Comparison of ENCODE assay signal across 17 cellular contexts in the genomic region with DNA sequence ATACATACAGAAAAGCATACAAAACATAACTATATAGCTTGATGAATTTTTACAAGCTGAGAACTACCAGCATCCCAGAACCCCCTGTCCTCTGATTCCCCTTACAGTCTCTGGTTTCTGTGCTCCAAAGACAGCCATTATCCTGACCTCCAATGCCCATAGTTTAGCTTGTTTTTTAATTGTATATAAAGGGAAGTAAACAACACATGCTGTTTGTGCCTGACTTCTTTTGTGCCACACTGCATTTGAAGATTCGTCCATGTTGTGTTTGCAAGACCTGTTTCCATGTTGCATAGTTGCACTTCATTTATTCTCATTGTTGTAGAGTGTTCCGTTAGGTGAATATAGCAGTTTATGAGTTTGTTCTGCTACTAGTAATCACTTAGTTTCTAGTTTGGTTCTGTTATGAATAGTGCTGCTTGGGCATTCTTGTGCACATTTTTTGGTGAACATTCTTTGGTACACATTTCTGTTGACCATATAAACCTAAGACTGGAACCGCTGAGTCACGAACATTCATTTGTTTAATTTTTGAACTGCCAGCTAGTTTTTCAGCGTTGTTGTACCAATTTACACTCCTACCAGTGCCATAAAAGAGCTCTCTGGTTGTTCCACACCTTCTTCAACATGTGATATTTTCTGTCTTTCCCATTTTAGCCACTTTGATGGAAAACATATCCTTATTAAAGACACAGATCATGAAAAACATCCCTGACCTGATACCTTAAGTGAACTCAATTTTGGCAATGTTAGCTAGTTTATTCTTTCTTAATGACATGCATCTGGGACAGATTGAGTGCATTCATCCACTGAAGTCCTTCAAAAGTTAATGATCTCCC.
DNase-seq lines count a peak whose midpoint lies in the region; ATAC-seq and TF ChIP-seq lines count a peak whose summit lies in the region.
"Had no signal": no experiment of that assay in that cellular context is flagged by ENCODE, and none has a peak within 500 bp of the region (broad histone marks: within the 10 kb centered on the region; RNA-seq: fewer than 3 reads in every experiment).

No MANE protein-coding gene starts in this region.

- peak overlapping the region in 1 of 2 experiments; percentile 5 for H3K18ac ChIP-seq in mesenchymal stem cell (ENCODE audit: low read depth in 1 of 2, low read length in 2 of 2)

- H2BK15ac ChIP-seq in mesenchymal stem cell (ENCODE audit: low read depth, poor library complexity, severe bottlenecking) = no peak overlapping the region

- H3K4ac ChIP-seq in mesenchymal stem cell (ENCODE audit: low read depth in 1 of 2, low read length in 2 of 2) = no peak overlapping the region

- no peak overlapping the region for H3K9ac ChIP-seq in mesenchymal stem cell (ENCODE audit: low read length)
- H3K9ac ChIP-seq: neural progenitor cell had no signal

- peak overlapping the region; percentile 49 for H3K4me3 Mint-ChIP-seq in HFFc6
- H3K4me3 Mint-ChIP-seq: activated B cell treated with CpG ODN at 0.5 μM for 24 hours; central memory CD8-positive, alpha-beta T cell; IgD-negative memory B cell; neural progenitor cell had no signal

- no peak overlapping the region for H4K91ac ChIP-seq in mesenchymal stem cell (ENCODE audit: low read length)

- H3K27me3 Mint-ChIP-seq in HFFc6 (ENCODE audit: insufficient read depth) = peaks cover 2% of the 10 kb centered on the region; the same call in 1 of the 2 replicates
- H3K27me3 Mint-ChIP-seq: activated B cell treated with CpG ODN at 0.5 μM for 24 hours, IgD-negative memory B cell had no signal

- no peak overlapping the region for H2BK120ac ChIP-seq in mesenchymal stem cell (ENCODE audit: low read depth, low read length)

- H2AFZ ChIP-seq in mesenchymal stem cell (ENCODE audit: low read depth, low read length) = no peak overlapping the region
- H2AFZ ChIP-seq: neural progenitor cell had no signal

- no peak overlapping the region for H3K4me2 ChIP-seq in mesenchymal stem cell (ENCODE audit: low read length, poor library complexity, severe bottlenecking)
- H3K4me2 ChIP-seq: neural progenitor cell had no signal

- no peaks in the 10 kb centered on the region for H3K9me3 ChIP-seq in mesenchymal stem cell (ENCODE audit: control insufficient read depth, low read length)

- H3K36me3 Mint-ChIP-seq in HFFc6 (ENCODE audit: low read depth) = peaks cover 11% of the 10 kb centered on the region
- H3K36me3 Mint-ChIP-seq: IgD-negative memory B cell, neural progenitor cell had no signal

- no peak overlapping the region for H3K14ac ChIP-seq in mesenchymal stem cell (ENCODE audit: low read length in 2 of 2)

- intact Hi-C loops in left colon (cut with DNase I, micrococcal nuclease) = no loop called here

- peak; percentile 53 for DNase-seq in AG08395 (ENCODE audit: low spot score)
- peak; percentile 67 for DNase-seq in HFFc6
- DNase-seq in dermis microvascular lymphatic vessel endothelial cell (ENCODE audit: low read depth in 2 of 2) = peak; percentile 17 to 20
- peak; percentile 41 for DNase-seq in mesenchymal stem cell
- no peak for DNase-seq in left colon
- no peak for DNase-seq in T1000 (lab: John Stamatoyannopoulos, UW)
- DNase-seq: activated B cell treated with CpG ODN at 0.5 μM for 24 hours; activated naive CD4-positive, alpha-beta T cell treated with Interleukin-2 at 50 U/mL for 16 hours; mammary epithelial cell had no signal

- peak overlapping the region; percentile 86 for H3K27ac Mint-ChIP-seq in HFFc6
- H3K27ac Mint-ChIP-seq: activated B cell treated with CpG ODN at 0.5 μM for 24 hours, IgD-negative memory B cell, neural progenitor cell had no signal

- H2BK12ac ChIP-seq in mesenchymal stem cell (ENCODE audit: low read length in 2 of 2) = no peak overlapping the region

- peak overlapping the region; percentile 60 for H3K27ac ChIP-seq in mesenchymal stem cell (ENCODE audit: low read length, poor library complexity, severe bottlenecking)
- H3K27ac ChIP-seq: epithelial cell of prostate, neural progenitor cell had no signal

- H3K36me3 ChIP-seq in mesenchymal stem cell (ENCODE audit: control insufficient read depth in 1 of 2, insufficient read depth in 2 of 2, low read depth in 1 of 2, low read length in 2 of 2) = no peaks in the 10 kb centered on the region
- H3K36me3 ChIP-seq: neural progenitor cell had no signal

- H3K79me1 ChIP-seq in mesenchymal stem cell (replicated peaks; ENCODE audit: low read length, poor library complexity, severe bottlenecking) = no peaks in the 10 kb centered on the region

- no peak for TF ChIP-seq CTCF in HFFc6 (IDR thresholded peaks at IDR 0.05)

- ATAC-seq in left colon (no peak), HG02588 (IDR thresholded peaks at IDR 0.05; ENCODE audit: unreplicated experiment) (no peak), GM18861 (IDR thresholded peaks at IDR 0.05; ENCODE audit: unreplicated experiment) (no peak)
- ATAC-seq: Panc1 had no signal

- no peak overlapping the region for H2BK5ac ChIP-seq in mesenchymal stem cell (ENCODE audit: low read depth, low read length, poor library complexity, severe bottlenecking)

- H3K27me3 ChIP-seq in mesenchymal stem cell (ENCODE audit: control insufficient read depth in 1 of 2, insufficient read depth in 1 of 2, low read length in 2 of 2) = no peaks in the 10 kb centered on the region
- H3K27me3 ChIP-seq: neural progenitor cell had no signal

- no peak overlapping the region for H2AK5ac ChIP-seq in mesenchymal stem cell (ENCODE audit: low read length, severe bottlenecking)

- no peak overlapping the region for H4K8ac ChIP-seq in mesenchymal stem cell (ENCODE audit: low read length)

- no peaks in the 10 kb centered on the region for H3K9me3 Mint-ChIP-seq in HFFc6
- H3K9me3 Mint-ChIP-seq: activated B cell treated with CpG ODN at 0.5 μM for 24 hours; central memory CD8-positive, alpha-beta T cell had no signal

- H3K4me1 Mint-ChIP-seq in HFFc6 (ENCODE audit: low read depth) = peaks cover 40% of the 10 kb centered on the region
- H3K4me1 Mint-ChIP-seq: activated B cell treated with CpG ODN at 0.5 μM for 24 hours; central memory CD8-positive, alpha-beta T cell; IgD-negative memory B cell; neural progenitor cell had no signal

- no peak overlapping the region for H3K23ac ChIP-seq in mesenchymal stem cell (ENCODE audit: low read length in 2 of 2)

- no peaks in the 10 kb centered on the region for H3K4me1 ChIP-seq in mesenchymal stem cell (ENCODE audit: control insufficient read depth, insufficient read depth, low read depth, low read length)
- H3K4me1 ChIP-seq: neural progenitor cell had no signal

- peak overlapping the region in 1 of 2 experiments; percentile 9 for H3K4me3 ChIP-seq in mesenchymal stem cell (ENCODE audit: insufficient read depth in 1 of 2, low read depth in 1 of 2, low read length in 2 of 2)
- H3K4me3 ChIP-seq: neural progenitor cell, skin epidermis had no signal

- 71% methylated on average over 5 of the region's 5 CpGs for WGBS in mesenchymal stem cell

Comparison
In these comparisons a context has a peak if more than half of its experiments do, and no peak if none do; other contexts are left out.
1. DNase-seq: peak in AG08395 (single experiment), HFFc6 (single experiment), dermis microvascular lymphatic vessel endothelial cell (2 of 2) and mesenchymal stem cell (single experiment); none in left colon (0 of 2) and T1000 (single experiment).